In the genomic region with DNA sequence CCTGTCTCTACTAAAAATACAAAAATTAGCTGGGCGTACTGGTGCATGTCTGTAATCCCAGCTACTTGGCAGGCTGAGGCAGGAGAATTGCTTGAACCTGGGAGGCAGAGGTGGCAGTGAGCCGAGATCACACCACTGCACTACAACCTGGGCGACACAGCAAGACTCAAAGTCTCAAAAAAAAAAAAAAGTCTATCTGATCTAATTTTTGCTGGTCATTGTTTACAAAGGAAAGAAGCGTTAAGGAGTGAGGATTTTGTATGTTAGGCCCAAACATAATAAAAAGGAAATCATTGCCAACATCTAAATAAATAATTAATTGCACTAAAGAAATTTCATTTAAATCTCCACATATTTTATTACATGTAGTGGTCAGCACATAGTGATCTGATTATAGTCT, we compare ENCODE assay signal across 19 cellular contexts. TPM values are rescaled to one million over a fixed set of nuclear protein-coding genes. Genes with fewer than 3 reads are reported as not detected.
A peak's percentile ranks its signal among the peaks of the same experiment; 100 is the strongest.
DNase-seq lines count a peak whose midpoint lies in the region; ATAC-seq and TF ChIP-seq lines count a peak whose summit lies in the region.
"Had no signal": no experiment of that assay in that cellular context is flagged by ENCODE, and none has a peak within 500 bp of the region (broad histone marks: within the 10 kb centered on the region; RNA-seq: fewer than 3 reads in every experiment).

No MANE protein-coding gene starts in this region.

- H3K36me3 ChIP-seq in SK-N-MC (ENCODE audit: insufficient read depth, low read length) (peaks cover 47% of the 10 kb centered on the region), psoas muscle (ENCODE audit: insufficient read depth in 1 of 2, low read depth in 1 of 2) (peaks cover 3 to 57% of the 10 kb centered on the region in 2 donors)
- H3K36me3 ChIP-seq: ovary had no signal

- DNase-seq in activated CD8-positive, alpha-beta T cell treated with anti-CD3 and anti-CD28 coated beads for 36 hours, result no peak
- DNase-seq in activated CD8-positive, alpha-beta T cell treated with anti-CD3 and anti-CD28 coated beads, Interleukin-2, amount 10 ng/mL, durations not matched to agents 7 days and 5 days, result no peak
- DNase-seq in SK-N-MC (ENCODE audit: low read depth, low spot score) (no peak), psoas muscle (no peak), SHP77 treated with DMSO at 0.1 percent for 48 hours (lab: John Stamatoyannopoulos, UW) (no peak), NAMALWA (ENCODE audit: low spot score) (no peak)
- DNase-seq: activated CD4-positive, alpha-beta T cell treated with anti-CD3 and anti-CD28 coated beads, Interleukin-2, amount 10 ng/mL, durations not matched to agents 7 days and 5 days; BE2C; NCI-H1436; NCI-H524 treated with DMSO at 0.1 percent for 48 hours; ovary; right lobe of liver; testis had no signal

- no peak overlapping the region for H3K4me3 ChIP-seq in SK-N-MC
- H3K4me3 ChIP-seq in psoas muscle, result no peak overlapping the region
- H3K4me3 ChIP-seq: A549, ovary, right lobe of liver, testis had no signal

- no peak overlapping the region for H3K4me3 Mint-ChIP-seq in activated CD8-positive, alpha-beta T cell treated with anti-CD3 and anti-CD28 coated beads for 36 hours
- H3K4me3 Mint-ChIP-seq in activated CD8-positive, alpha-beta T cell treated with anti-CD3 and anti-CD28 coated beads, Interleukin-2, amount 10 ng/mL, durations not matched to agents 7 days and 5 days, result no peak overlapping the region
- peak overlapping the region in 4 of 5 experiments; percentile 44 to 100 (median 80) for H3K4me3 Mint-ChIP-seq in brain
- H3K4me3 Mint-ChIP-seq: dendritic cell treated with granulocyte-macrophage colony-stimulating factor and Interleukin-4, amounts not matched to agents 40 ng/mL and 50 ng/mL, for 4 days had no signal

- POLR2A ChIA-PET in activated CD8-positive, alpha-beta T cell treated with anti-CD3 and anti-CD28 coated beads for 36 hours (lab: Charles Lee), result interaction anchor here (1.1 to 2.0 kb wide), 2 partner anchors 14 to 40 kb away, joined by 4 to 5 read pairs; no protein-coding TSS in a partner anchor
- POLR2A ChIA-PET in activated CD8-positive, alpha-beta T cell treated with anti-CD3 and anti-CD28 coated beads, Interleukin-2, amount 10 ng/mL, durations not matched to agents 7 days and 5 days (lab: Charles Lee), result no interaction called here

- peaks cover 25% of the 10 kb centered on the region for H3K4me1 Mint-ChIP-seq in activated CD8-positive, alpha-beta T cell treated with anti-CD3 and anti-CD28 coated beads for 36 hours (ENCODE audit: low read depth)
- H3K4me1 Mint-ChIP-seq in activated CD8-positive, alpha-beta T cell treated with anti-CD3 and anti-CD28 coated beads, Interleukin-2, amount 10 ng/mL, durations not matched to agents 7 days and 5 days (ENCODE audit: low read depth), result peaks cover 34% of the 10 kb centered on the region
- H3K4me1 Mint-ChIP-seq in brain, result peaks cover 41% of the 10 kb centered on the region

- 47 to 84% (median 57%) methylated on average over 4 of the region's 4 CpGs for WGBS in psoas muscle, 3 donors

- TF ChIP-seq CTCF in activated CD8-positive, alpha-beta T cell treated with anti-CD3 and anti-CD28 coated beads for 36 hours (IDR thresholded peaks at IDR 0.05), result no peak
- TF ChIP-seq CTCF in brain (conservative IDR thresholded peaks at IDR 0.05), result no peak
- TF ChIP-seq CTCF in psoas muscle (IDR thresholded peaks at IDR 0.05), result no peak

- ATAC-seq in activated CD8-positive, alpha-beta T cell treated with anti-CD3 and anti-CD28 coated beads for 36 hours, result no peak
- ATAC-seq in activated CD8-positive, alpha-beta T cell treated with anti-CD3 and anti-CD28 coated beads, Interleukin-2, amount 10 ng/mL, durations not matched to agents 7 days and 5 days, result no peak
- ATAC-seq in psoas muscle, result no peak
- no peak for ATAC-seq in HG03196 (IDR thresholded peaks at IDR 0.05; ENCODE audit: unreplicated experiment)
- ATAC-seq: A549, HCT116, right lobe of liver had no signal

- CTCF ChIA-PET in activated CD8-positive, alpha-beta T cell treated with anti-CD3 and anti-CD28 coated beads for 36 hours (lab: Charles Lee), result interaction anchor here (0.9 kb wide), 1 partner anchor 31 kb away, joined by 3 read pairs; no protein-coding TSS in a partner anchor
- CTCF ChIA-PET in activated CD8-positive, alpha-beta T cell treated with anti-CD3 and anti-CD28 coated beads, Interleukin-2, amount 10 ng/mL, durations not matched to agents 7 days and 5 days (lab: Charles Lee), result interaction anchor here (1.1 to 4.1 kb wide), 3 partner anchors 9 to 100 kb away, joined by 3 to 30 read pairs (median 3); no protein-coding TSS in a partner anchor

- peaks cover 21% of the 10 kb centered on the region for H3K4me1 ChIP-seq in psoas muscle
- H3K4me1 ChIP-seq: BE2C had no signal

- H3K9me3 ChIP-seq in SK-N-MC (ENCODE audit: low read depth, low read length), result no peaks in the 10 kb centered on the region
- no peaks in the 10 kb centered on the region for H3K9me3 ChIP-seq in psoas muscle
- H3K9me3 ChIP-seq: A549, BE2C, ovary, right lobe of liver, testis had no signal

- H3K9ac ChIP-seq in SK-N-MC (ENCODE audit: insufficient read length), result no peak overlapping the region

- H3K27ac Mint-ChIP-seq in activated CD8-positive, alpha-beta T cell treated with anti-CD3 and anti-CD28 coated beads for 36 hours, result peak overlapping the region; percentile 100
- H3K27ac Mint-ChIP-seq in activated CD8-positive, alpha-beta T cell treated with anti-CD3 and anti-CD28 coated beads, Interleukin-2, amount 10 ng/mL, durations not matched to agents 7 days and 5 days, result no peak overlapping the region
- H3K27ac Mint-ChIP-seq in brain, result peak overlapping the region in 3 of 5 experiments; percentile 17 to 100 (median 97)

- no peaks in the 10 kb centered on the region for H3K27me3 ChIP-seq in psoas muscle (ENCODE audit: insufficient read depth in 3 of 3, low read length in 2 of 3)
- H3K27me3 ChIP-seq: BE2C, ovary, right lobe of liver, testis had no signal

- H3K27ac ChIP-seq in SK-N-MC (0 out of 2 replicates have a peak overlapping the region, but pooled peaks have one; percentile 0), psoas muscle (peak overlapping the region; percentile 38)
- H3K27ac ChIP-seq: A549, HL-60, ovary, right lobe of liver, testis had no signal

- intact Hi-C loops in activated CD8-positive, alpha-beta T cell treated with anti-CD3 and anti-CD28 coated beads for 36 hours (cut with micrococcal nuclease), result no loop called here
- intact Hi-C loops in psoas muscle (cut with DNase I), result loop anchor here in 1 of 2 donors (5.0 kb wide), 1 partner anchor 68 kb away; no protein-coding TSS in a partner anchor

- H3K27me3 Mint-ChIP-seq in activated CD8-positive, alpha-beta T cell treated with anti-CD3 and anti-CD28 coated beads for 36 hours, result no peaks in the 10 kb centered on the region
- H3K27me3 Mint-ChIP-seq in activated CD8-positive, alpha-beta T cell treated with anti-CD3 and anti-CD28 coated beads, Interleukin-2, amount 10 ng/mL, durations not matched to agents 7 days and 5 days (ENCODE audit: low read depth), result no peaks in the 10 kb centered on the region
- H3K27me3 Mint-ChIP-seq in brain, result peaks cover 13% of the 10 kb centered on the region
- H3K27me3 Mint-ChIP-seq: activated CD4-positive, alpha-beta T cell treated with anti-CD3 and anti-CD28 coated beads, Interleukin-2, amount 10 ng/mL, durations not matched to agents 7 days and 5 days; dendritic cell treated with granulocyte-macrophage colony-stimulating factor and Interleukin-4, amounts not matched to agents 40 ng/mL and 50 ng/mL, for 4 days had no signal

- peaks cover 34% of the 10 kb centered on the region for H3K36me3 Mint-ChIP-seq in activated CD8-positive, alpha-beta T cell treated with anti-CD3 and anti-CD28 coated beads for 36 hours (ENCODE audit: low read depth)
- H3K36me3 Mint-ChIP-seq in activated CD8-positive, alpha-beta T cell treated with anti-CD3 and anti-CD28 coated beads, Interleukin-2, amount 10 ng/mL, durations not matched to agents 7 days and 5 days (ENCODE audit: low read depth), result peaks cover 42% of the 10 kb centered on the region
- peaks cover 44% of the 10 kb centered on the region for H3K36me3 Mint-ChIP-seq in brain

- H3K9me3 Mint-ChIP-seq in activated CD8-positive, alpha-beta T cell treated with anti-CD3 and anti-CD28 coated beads for 36 hours, result no peaks in the 10 kb centered on the region
- H3K9me3 Mint-ChIP-seq in activated CD8-positive, alpha-beta T cell treated with anti-CD3 and anti-CD28 coated beads, Interleukin-2, amount 10 ng/mL, durations not matched to agents 7 days and 5 days (ENCODE audit: insufficient read depth), result no peaks in the 10 kb centered on the region
- peaks cover 0 to 4% (median 0%) of the 10 kb centered on the region in 5 experiments for H3K9me3 Mint-ChIP-seq in brain
- H3K9me3 Mint-ChIP-seq: activated CD4-positive, alpha-beta T cell treated with anti-CD3 and anti-CD28 coated beads, Interleukin-2, amount 10 ng/mL, durations not matched to agents 7 days and 5 days; dendritic cell treated with granulocyte-macrophage colony-stimulating factor and Interleukin-4, amounts not matched to agents 40 ng/mL and 50 ng/mL, for 4 days had no signal

RNA-seq across cellular contexts. Expression of a gene that starts 2.9 kb away (rescaled TPM):
- total RNA-seq in activated CD8-positive, alpha-beta T cell treated with anti-CD3 and anti-CD28 coated beads for 36 hours, result 10 to 100 TPM; 90.4 to 92.8 TPM
- 10 to 100 TPM; 84.0 to 87.9 TPM for total RNA-seq in activated CD8-positive, alpha-beta T cell treated with anti-CD3 and anti-CD28 coated beads, Interleukin-2, amount 10 ng/mL, durations not matched to agents 7 days and 5 days
- polyA plus RNA-seq in brain (ENCODE audit: insufficient read depth, low read depth, low replicate concordance) (64.0 TPM), psoas muscle (10 to 100 TPM; 48.4 to 82.6 (median 80.6) TPM)
- 10 to 100 TPM; 46.6 to 59.9 (median 54.3) TPM for total RNA-seq in psoas muscle

Comparison
In these comparisons a context has a peak if more than half of its experiments do, and no peak if none do; other contexts are left out.
1. H3K4me3 Mint-ChIP-seq: peak in brain (4 of 5); none in activated CD8-positive, alpha-beta T cell treated with anti-CD3 and anti-CD28 coated beads for 36 hours (single experiment) and activated CD8-positive, alpha-beta T cell treated with anti-CD3 and anti-CD28 coated beads, Interleukin-2, amount 10 ng/mL, durations not matched to agents 7 days and 5 days (single experiment).